Comparison of ENCODE assay signal across 8 cellular contexts in the genomic region with DNA sequence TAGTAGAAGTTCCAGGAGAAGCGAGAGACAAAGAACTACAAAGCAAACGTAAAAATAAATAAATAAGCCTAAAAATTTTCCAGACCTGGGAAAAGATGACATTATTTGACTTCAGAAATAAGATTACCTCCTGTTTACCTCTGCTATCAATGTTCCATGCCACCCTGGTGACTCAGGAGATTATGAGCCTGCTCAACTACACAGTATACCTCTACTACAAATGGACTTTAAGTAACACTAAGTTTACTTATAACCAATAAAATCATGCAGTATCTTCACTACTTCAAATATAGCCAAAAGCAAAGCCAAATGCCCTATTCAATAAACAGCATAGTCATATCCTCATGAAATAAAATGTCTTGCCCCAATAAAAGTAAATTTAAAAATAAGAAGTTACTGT.
"Had no signal": no experiment of that assay in that cellular context is flagged by ENCODE, and none has a peak within 500 bp of the region (broad histone marks: within the 10 kb centered on the region; RNA-seq: fewer than 3 reads in every experiment).

No MANE protein-coding gene starts in this region.

- ATAC-seq: GM12878 had no signal

- DNase-seq: GDM1, GF-D8 had no signal

- H3K4me3 ChIP-seq: GM12878 had no signal

- FAIRE-seq: G401.6, GM12878, GM12891, GM12892, GM18507, GM19239 had no signal
